Comparison of ENCODE assay signal across 23 cellular contexts in genomic region chr10:96266118-96266770, GRCh38. TPM values are rescaled to one million over a fixed set of nuclear protein-coding genes. Genes with fewer than 3 reads are reported as not detected.
DNase-seq lines count a peak whose midpoint lies in the region; ATAC-seq and TF ChIP-seq lines count a peak whose summit lies in the region.
"Had no signal": no experiment of that assay in that cellular context is flagged by ENCODE, and none has a peak within 500 bp of the region (broad histone marks: within the 10 kb centered on the region; RNA-seq: fewer than 3 reads in every experiment).

No MANE protein-coding gene starts in this region.

- H3K27ac Mint-ChIP-seq in GM23338: no peak overlapping the region
- H3K27ac Mint-ChIP-seq: HFFc6; T-helper 1 cell treated with Interleukin-12 subunit alpha and Interleukin-12 subunit beta and Interleukin-4 antibody, amounts not matched to agents 30 μg/mL and 1 μg/mL, for 36 hours had no signal

- no peaks in the 10 kb centered on the region for H3K9me3 Mint-ChIP-seq in GM23338
- H3K9me3 Mint-ChIP-seq in activated T-cell treated with anti-CD3 and anti-CD28 coated beads, Interleukin-2, amount 50 U/mL, for 4 hours: no peaks in the 10 kb centered on the region
- H3K9me3 Mint-ChIP-seq: HFFc6; T-helper 1 cell treated with Interleukin-12 subunit alpha and Interleukin-12 subunit beta and Interleukin-4 antibody, amounts not matched to agents 30 μg/mL and 1 μg/mL, for 36 hours had no signal

- no peaks in the 10 kb centered on the region for H3K36me3 Mint-ChIP-seq in GM23338 (ENCODE audit: low read depth)
- H3K36me3 Mint-ChIP-seq in activated T-cell treated with anti-CD3 and anti-CD28 coated beads, Interleukin-2, amount 50 U/mL, for 4 hours (ENCODE audit: insufficient read depth): no peaks in the 10 kb centered on the region

- H3K9me3 ChIP-seq in DOHH2 (ENCODE audit: control insufficient read depth, insufficient read depth, low read length) (no peaks in the 10 kb centered on the region), SU-DHL-6 (ENCODE audit: insufficient read depth, low read length) (no peaks in the 10 kb centered on the region), mucosa of descending colon (no peaks in the 10 kb centered on the region)
- H3K9me3 ChIP-seq: adrenal gland, lower lobe of right lung, MG63, spleen had no signal

- H3K9ac ChIP-seq in SU-DHL-6 (ENCODE audit: low read length): no peak overlapping the region

- H3K36me3 ChIP-seq in DOHH2 (ENCODE audit: control insufficient read depth, low read length) (peaks cover 95% of the 10 kb centered on the region), GM23338 (ENCODE audit: insufficient read depth) (no peaks in the 10 kb centered on the region), SU-DHL-6 (ENCODE audit: low read length) (peaks cover 36% of the 10 kb centered on the region), mucosa of descending colon (ENCODE audit: low read depth) (no peaks in the 10 kb centered on the region)
- H3K36me3 ChIP-seq: adrenal gland, lower lobe of right lung, MG63 had no signal

- H3K27me3 Mint-ChIP-seq in GM23338 (ENCODE audit: insufficient read depth, low read depth, poor library complexity): no peaks in the 10 kb centered on the region
- H3K27me3 Mint-ChIP-seq in activated T-cell treated with anti-CD3 and anti-CD28 coated beads, Interleukin-2, amount 50 U/mL, for 4 hours (ENCODE audit: low read depth): peaks cover 16% of the 10 kb centered on the region

- TF ChIP-seq CTCF in DOHH2 (IDR thresholded peaks at IDR 0.05; ENCODE audit: low read depth, low read length, poor library complexity, severe bottlenecking): no peak
- no peak for TF ChIP-seq CTCF in GM23338 (conservative IDR thresholded peaks at IDR 0.05; ENCODE audit: low read depth in 2 of 2)
- no peak for TF ChIP-seq CTCF in SU-DHL-6 (IDR thresholded peaks at IDR 0.05; ENCODE audit: insufficient read depth, low read length, poor library complexity, severe bottlenecking)
- no peak for TF ChIP-seq CTCF in mucosa of descending colon (IDR thresholded peaks at IDR 0.05)

- no peak overlapping the region for H3K4me3 Mint-ChIP-seq in GM23338
- no peak overlapping the region for H3K4me3 Mint-ChIP-seq in activated T-cell treated with anti-CD3 and anti-CD28 coated beads, Interleukin-2, amount 50 U/mL, for 4 hours
- H3K4me3 Mint-ChIP-seq: HFFc6; T-helper 1 cell treated with Interleukin-12 subunit alpha and Interleukin-12 subunit beta and Interleukin-4 antibody, amounts not matched to agents 30 μg/mL and 1 μg/mL, for 36 hours had no signal

- H3K4me1 ChIP-seq in DOHH2 (ENCODE audit: control insufficient read depth, low read length) (peaks cover 78% of the 10 kb centered on the region), GM23338 (ENCODE audit: insufficient read depth) (no peaks in the 10 kb centered on the region), mucosa of descending colon (ENCODE audit: low read depth) (peaks cover 35% of the 10 kb centered on the region)
- H3K4me1 ChIP-seq: adrenal gland, lower lobe of right lung had no signal

- H3K4me3 ChIP-seq in DOHH2 (ENCODE audit: low read length) (peak overlapping the region; percentile 82; the same call in 1 of the 2 replicates), GM23338 (no peak overlapping the region), SU-DHL-6 (ENCODE audit: insufficient read depth, low read length, poor library complexity, severe bottlenecking) (no peak overlapping the region), mucosa of descending colon (no peak overlapping the region)
- H3K4me3 ChIP-seq: adrenal gland, hepatocyte, lower lobe of right lung, MG63 had no signal

- ATAC-seq in GM23338 (no peak), mucosa of descending colon (peak; percentile 4)
- no peak for ATAC-seq in activated T-cell treated with anti-CD3 and anti-CD28 coated beads, Interleukin-2, amount 50 U/mL, for 4 hours
- ATAC-seq: lower lobe of right lung had no signal

- H3K27me3 ChIP-seq in DOHH2 (ENCODE audit: control insufficient read depth, low read length) (no peaks in the 10 kb centered on the region), GM23338 (ENCODE audit: insufficient read depth) (no peaks in the 10 kb centered on the region), SU-DHL-6 (ENCODE audit: low read length) (no peaks in the 10 kb centered on the region)
- H3K27me3 ChIP-seq: adrenal gland, hepatocyte, MG63, spleen had no signal

- H3K9me2 ChIP-seq in DOHH2 (replicated peaks; ENCODE audit: control insufficient read depth, low read length): no peaks in the 10 kb centered on the region
- H3K9me2 ChIP-seq in GM23338 (ENCODE audit: insufficient read depth): peaks cover 12% of the 10 kb centered on the region
- H3K9me2 ChIP-seq in SU-DHL-6 (replicated peaks; ENCODE audit: insufficient read depth, low read length): no peaks in the 10 kb centered on the region

- H4K20me1 ChIP-seq in DOHH2 (ENCODE audit: control insufficient read depth, insufficient read depth, low read depth, low read length) (peaks cover 18% of the 10 kb centered on the region; the same call in 1 of the 2 replicates), GM23338 (replicated peaks; ENCODE audit: insufficient read depth) (no peaks in the 10 kb centered on the region), SU-DHL-6 (ENCODE audit: low read depth, low read length) (peaks cover 19% of the 10 kb centered on the region; the same call in 1 of the 2 replicates)

- H3F3A ChIP-seq in DOHH2 (ENCODE audit: control insufficient read depth, insufficient read depth) (0 out of 2 replicates have a peak, but pooled peaks cover 2% of the 10 kb centered on the region), GM23338 (replicated peaks; ENCODE audit: low read depth) (no peaks in the 10 kb centered on the region), SU-DHL-6 (ENCODE audit: insufficient read depth) (peaks cover 5% of the 10 kb centered on the region; the same call in 1 of the 2 replicates)

- DNase-seq in GM23338 (ENCODE audit: low spot score) (no peak), mucosa of descending colon (no peak), NCI-H2081 (lab: John Stamatoyannopoulos, UW) (no peak), amygdala (lab: John Stamatoyannopoulos, UW) (no peak), globus pallidus (ENCODE audit: low spot score) (no peak)
- DNase-seq in activated T-cell treated with anti-CD3 and anti-CD28 coated beads, Interleukin-2, amount 50 U/mL, for 4 hours: no peak
- DNase-seq: activated CD4-positive, alpha-beta T cell treated with anti-CD3 and anti-CD28 coated beads, Interleukin-2, amount 50 U/mL, for 4 hours; activated CD8-positive, alpha-beta memory T cell treated with anti-CD3 and anti-CD28 coated beads, Interleukin-2, amount 50 U/mL, for 48 hours; activated gamma-delta T cell; adrenal gland; HFFc6; lower lobe of right lung; MG63; NCI-H187; NCI-H526 treated with DMSO at 0.1 percent for 48 hours; spleen had no signal

- H3K4me1 Mint-ChIP-seq in GM23338: peaks cover 5% of the 10 kb centered on the region
- peaks cover 3% of the 10 kb centered on the region for H3K4me1 Mint-ChIP-seq in activated T-cell treated with anti-CD3 and anti-CD28 coated beads, Interleukin-2, amount 50 U/mL, for 4 hours (ENCODE audit: low read depth)

- H3K27ac ChIP-seq in DOHH2 (ENCODE audit: low read depth, low read length) (no peak overlapping the region), GM23338 (ENCODE audit: low read depth) (no peak overlapping the region), SU-DHL-6 (ENCODE audit: low read depth, low read length) (no peak overlapping the region)
- H3K27ac ChIP-seq: adrenal gland, hepatocyte, lower lobe of right lung had no signal

- H3K4me2 ChIP-seq in DOHH2 (ENCODE audit: low read length) (peak overlapping the region; percentile 85), GM23338 (no peak overlapping the region), SU-DHL-6 (ENCODE audit: low read depth, low read length, poor library complexity, severe bottlenecking) (peak overlapping the region; percentile 98)
- H3K4me2 ChIP-seq: hepatocyte had no signal

- H3K79me2 ChIP-seq in DOHH2 (ENCODE audit: control insufficient read depth, low read length): peaks cover 100% of the 10 kb centered on the region
- H3K79me2 ChIP-seq in GM23338 (replicated peaks; ENCODE audit: insufficient read depth): no peaks in the 10 kb centered on the region
- peaks cover 100% of the 10 kb centered on the region for H3K79me2 ChIP-seq in SU-DHL-6 (ENCODE audit: insufficient read depth, low read length)

- H2AFZ ChIP-seq in GM23338 (0 out of 2 replicates have a peak overlapping the region, but pooled peaks have one; percentile 32), SU-DHL-6 (ENCODE audit: low read depth, low read length, severe bottlenecking) (no peak overlapping the region)
- H2AFZ ChIP-seq: hepatocyte had no signal

- intact Hi-C loops in mucosa of descending colon (cut with DNase I, micrococcal nuclease): no loop called here

TF ChIP-seq in GM23338, 12 proteins besides CTCF, POLR2A, EP300 and RAD21 (continues in another document):
- TF ChIP-seq CREB1 (CRISPR knock-in tag; IDR thresholded peaks at IDR 0.05; ENCODE audit: low read depth) (no peak), ZNF114 (CRISPR knock-in tag; IDR thresholded peaks at IDR 0.05) (no peak), EZH2phosphoT487 (IDR thresholded peaks at IDR 0.05; ENCODE audit: unreplicated experiment) (no peak), STAT1 (IDR thresholded peaks at IDR 0.05; ENCODE audit: unreplicated experiment) (no peak), POLR2AphosphoS5 (IDR thresholded peaks at IDR 0.05; ENCODE audit: low read depth) (no peak)
- TF ChIP-seq, protein P1, sequence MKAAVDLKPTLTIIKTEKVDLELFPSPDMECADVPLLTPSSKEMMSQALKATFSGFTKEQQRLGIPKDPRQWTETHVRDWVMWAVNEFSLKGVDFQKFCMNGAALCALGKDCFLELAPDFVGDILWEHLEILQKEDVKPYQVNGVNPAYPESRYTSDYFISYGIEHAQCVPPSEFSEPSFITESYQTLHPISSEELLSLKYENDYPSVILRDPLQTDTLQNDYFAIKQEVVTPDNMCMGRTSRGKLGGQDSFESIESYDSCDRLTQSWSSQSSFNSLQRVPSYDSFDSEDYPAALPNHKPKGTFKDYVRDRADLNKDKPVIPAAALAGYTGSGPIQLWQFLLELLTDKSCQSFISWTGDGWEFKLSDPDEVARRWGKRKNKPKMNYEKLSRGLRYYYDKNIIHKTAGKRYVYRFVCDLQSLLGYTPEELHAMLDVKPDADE (IDR thresholded peaks at IDR 0.05): no peak

RNA-seq across cellular contexts. Expression of gene BLNK, which starts 5.1 kb away (rescaled TPM):
- total RNA-seq in GM23338 (2014; rRNA removed; shearing (Covaris generic)): not detected in 2 replicates
- polyA plus RNA-seq in GM23338 (2016; fragmentation: Nextera tagmentation; extraction: Ambion mirVana): 0.11 and 0.40 TPM in 2 replicates
- total RNA-seq in mucosa of descending colon: 10 to 100 TPM; 13.2 to 45.7 (median 30.4) TPM
- under 1 TPM in 2 of 3 donors, not detected in 1; 0.13 to 0.95 TPM for total RNA-seq in activated T-cell treated with anti-CD3 and anti-CD28 coated beads, Interleukin-2, amount 50 U/mL, for 4 hours
- total RNA-seq: HFFc6 had no signal

RNA-seq across cellular contexts. Expression of gene DNTT, which starts 38.0 kb away (rescaled TPM):
- not detected in 2 replicates for total RNA-seq in GM23338 (2014; rRNA removed; shearing (Covaris generic))
- not detected in 2 replicates for polyA plus RNA-seq in GM23338 (2016; fragmentation: Nextera tagmentation; extraction: Ambion mirVana)
- total RNA-seq in mucosa of descending colon: not detected
- not detected for total RNA-seq in activated T-cell treated with anti-CD3 and anti-CD28 coated beads, Interleukin-2, amount 50 U/mL, for 4 hours
- total RNA-seq: adrenal gland, hepatocyte, HFFc6, lower lobe of right lung, omental fat pad, renal cortical epithelial cell, urinary bladder had no signal
- polyA plus RNA-seq: adrenal gland, urinary bladder had no signal

Comparison
In these comparisons a context has a peak if more than half of its experiments do, and no peak if none do; other contexts are left out.
1. RNA of gene BLNK, which starts 5.1 kb away (total RNA-seq): 13.2 to 45.7 TPM in mucosa of descending colon; 0.13 to 0.95 TPM in activated T-cell treated with anti-CD3 and anti-CD28 coated beads, Interleukin-2, amount 50 U/mL, for 4 hours and not detected in GM23338; every median in the first group is over 4 times any median in the second.